In genomic region chr16:56357291-56357764, GRCh38 we compare ENCODE assay signal across 8 cellular contexts.
DNase-seq lines count a peak whose midpoint lies in the region; ATAC-seq and TF ChIP-seq lines count a peak whose summit lies in the region.

No MANE protein-coding gene starts in this region.

- H3K9me3 Mint-ChIP-seq in CD8-positive, alpha-beta T cell = no peaks in the 10 kb centered on the region

- no peak overlapping the region for H3K27ac ChIP-seq in CD8-positive, alpha-beta T cell (ENCODE audit: low read depth, low read length)
- peak overlapping the region; percentile 66 to 90 for H3K27ac ChIP-seq in ascending aorta

- H3K36me3 ChIP-seq in CD8-positive, alpha-beta T cell (ENCODE audit: insufficient read depth, low read length) = peaks cover 5% of the 10 kb centered on the region
- peaks cover 4 to 5% of the 10 kb centered on the region in 2 donors for H3K36me3 ChIP-seq in ascending aorta

- ATAC-seq in CD8-positive, alpha-beta T cell = peak; percentile 24
- ATAC-seq in HG03354 (IDR thresholded peaks at IDR 0.05; ENCODE audit: poor library complexity, severe bottlenecking, unreplicated experiment) (peak; percentile 12), GM21390 (IDR thresholded peaks at IDR 0.05; ENCODE audit: unreplicated experiment) (no peak)
- ATAC-seq in stimulated activated naive CD8-positive, alpha-beta T cell treated with anti-CD3 and anti-CD28 coated beads, Interleukin-15, Interleukin-2, amounts not matched to agents 100 U/mL and 50 U/mL, for 24 hours = peak; percentile 50

- TF ChIP-seq CTCF in CD8-positive, alpha-beta T cell (IDR thresholded peaks at IDR 0.05) = no peak
- no peak for TF ChIP-seq CTCF in ascending aorta (IDR thresholded peaks at IDR 0.05)

- H3K27me3 ChIP-seq in CD8-positive, alpha-beta T cell (ENCODE audit: insufficient read depth, low read length) = no peaks in the 10 kb centered on the region
- H3K27me3 ChIP-seq in ascending aorta = no peaks in the 10 kb centered on the region

- POLR2A ChIA-PET in CD8-positive, alpha-beta T cell (lab: Charles Lee) = no interaction called here

- H3K27me3 Mint-ChIP-seq in CD8-positive, alpha-beta T cell (ENCODE audit: low read depth) = no peaks in the 10 kb centered on the region

- CTCF ChIA-PET in CD8-positive, alpha-beta T cell (lab: Charles Lee) = interaction anchor here (1.9 to 2.1 kb wide), 2 partner anchors 12 kb away, joined by 6 to 14 read pairs; no protein-coding TSS in a partner anchor

- intact Hi-C loops in CD8-positive, alpha-beta T cell (cut with DNase I, micrococcal nuclease) = loop anchor here in 1 of 2 experiments (2.0 kb wide), 1 partner anchor 893 kb away; no protein-coding TSS in a partner anchor
- intact Hi-C loops in ascending aorta (cut with DNase I) = loop anchor here (2.0 to 5.0 kb wide), 2 partner anchors 67 to 165 kb away; partner anchors contain the start of genes AMFR and GNAO1

- H3K4me3 Mint-ChIP-seq in CD8-positive, alpha-beta T cell = peak overlapping the region; percentile 87

- H3K36me3 Mint-ChIP-seq in CD8-positive, alpha-beta T cell = peaks cover 12% of the 10 kb centered on the region

- DNase-seq in CD8-positive, alpha-beta T cell = no peak
- peak in 1 of 2 donors; percentile 63 for DNase-seq in ascending aorta (ENCODE audit: low spot score in 2 of 2)
- peak; percentile 53 for DNase-seq in islet precursor cell
- peak; percentile 10 for DNase-seq in stimulated activated naive CD8-positive, alpha-beta T cell treated with anti-CD3 and anti-CD28 coated beads, Interleukin-15, Interleukin-2, amounts not matched to agents 100 U/mL and 50 U/mL, for 24 hours
- DNase-seq in cerebellum (ENCODE audit: low spot score) = no peak
- no peak for DNase-seq in globus pallidus (ENCODE audit: low spot score)

- H3K4me3 ChIP-seq in CD8-positive, alpha-beta T cell (ENCODE audit: low read depth, low read length) = no peak overlapping the region
- H3K4me3 ChIP-seq in ascending aorta = peak overlapping the region; percentile 51 to 68

- H3K4me1 Mint-ChIP-seq in CD8-positive, alpha-beta T cell (ENCODE audit: low read depth) = peaks cover 21% of the 10 kb centered on the region

- H3K9me3 ChIP-seq in CD8-positive, alpha-beta T cell (ENCODE audit: low read length) = no peaks in the 10 kb centered on the region
- H3K9me3 ChIP-seq in ascending aorta = no peaks in the 10 kb centered on the region

- H3K4me1 ChIP-seq in CD8-positive, alpha-beta T cell (ENCODE audit: insufficient read depth, low read length) = peaks cover 8% of the 10 kb centered on the region
- H3K4me1 ChIP-seq in ascending aorta = peaks cover 3 to 5% of the 10 kb centered on the region in 2 donors

- H3K27ac Mint-ChIP-seq in CD8-positive, alpha-beta T cell = peak overlapping the region; percentile 88

Comparison
In these comparisons a context has a peak if more than half of its experiments do, and no peak if none do; other contexts are left out.
1. DNase-seq: peak in islet precursor cell (single experiment) and stimulated activated naive CD8-positive, alpha-beta T cell treated with anti-CD3 and anti-CD28 coated beads, Interleukin-15, Interleukin-2, amounts not matched to agents 100 U/mL and 50 U/mL, for 24 hours (single experiment); none in CD8-positive, alpha-beta T cell (0 of 7), cerebellum (single experiment) and globus pallidus (single experiment).